In the genomic region with DNA sequence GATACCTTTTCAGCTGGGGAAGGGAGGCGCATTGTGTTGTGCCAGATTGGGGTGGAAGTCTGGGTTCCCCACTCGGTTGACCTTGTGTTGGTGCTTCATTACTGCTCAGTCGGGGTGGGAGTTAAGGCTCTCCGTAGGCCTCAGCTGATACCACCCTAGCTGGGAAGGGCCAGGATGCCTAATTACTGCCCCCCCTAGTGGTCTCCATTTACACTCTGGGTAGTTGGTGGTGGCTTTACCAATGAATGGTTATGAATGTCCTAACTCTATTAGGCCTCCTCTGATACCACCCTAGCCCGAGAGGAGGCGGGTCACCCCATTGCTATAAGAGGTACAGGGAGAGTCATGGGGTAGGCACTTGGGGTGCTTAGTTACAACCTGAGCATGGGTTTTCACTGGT, we compare ENCODE assay signal across 7 cellular contexts. TPM values are rescaled to one million over a fixed set of nuclear protein-coding genes. Genes with fewer than 3 reads are reported as not detected.
DNase-seq lines count a peak whose midpoint lies in the region; ATAC-seq, FAIRE-seq and TF ChIP-seq lines count a peak whose summit lies in the region.

No MANE protein-coding gene starts in this region.

- H3K4me3 Mint-ChIP-seq in neural progenitor cell = no peak overlapping the region

- H3K27me3 Mint-ChIP-seq in neural progenitor cell (ENCODE audit: insufficient read depth, low read depth) = no peaks in the 10 kb centered on the region

- H3K9me3 ChIP-seq in neural progenitor cell (ENCODE audit: low read depth) = no peaks in the 10 kb centered on the region
- H3K9me3 ChIP-seq in MG63 = no peaks in the 10 kb centered on the region

- no peak overlapping the region for H3K4me2 ChIP-seq in KMS-11
- H3K4me2 ChIP-seq in neural progenitor cell = no peak overlapping the region

- no peaks in the 10 kb centered on the region for H3K4me1 Mint-ChIP-seq in neural progenitor cell

- H3K27me3 ChIP-seq in KMS-11 (ENCODE audit: insufficient read depth, low read depth) (no peaks in the 10 kb centered on the region), bronchial epithelial cell (ENCODE audit: control insufficient read depth, insufficient read depth, low read length) (no peaks in the 10 kb centered on the region), neural progenitor cell (no peaks in the 10 kb centered on the region), MG63 (no peaks in the 10 kb centered on the region)

- no peaks in the 10 kb centered on the region for H4K20me1 ChIP-seq in KMS-11 (ENCODE audit: insufficient read depth)
- peaks cover 3% of the 10 kb centered on the region for H4K20me1 ChIP-seq in neural progenitor cell (ENCODE audit: low read depth)

- H3K36me3 Mint-ChIP-seq in neural progenitor cell = peaks cover 35% of the 10 kb centered on the region

- H3K36me3 ChIP-seq in KMS-11 (ENCODE audit: insufficient read depth) (peaks cover 15% of the 10 kb centered on the region; the same call in 1 of the 2 replicates), bronchial epithelial cell (ENCODE audit: control insufficient read depth, insufficient read depth, low read length) (no peaks in the 10 kb centered on the region), neural progenitor cell (peaks cover 24% of the 10 kb centered on the region), MG63 (peaks cover 54% of the 10 kb centered on the region)

- H3K27ac ChIP-seq in KMS-11 (no peak overlapping the region), neural progenitor cell (no peak overlapping the region)

- H2AFZ ChIP-seq in KMS-11 (ENCODE audit: low read depth) (no peak overlapping the region), neural progenitor cell (replicated peaks) (no peak overlapping the region)

- H3K4me1 ChIP-seq in KMS-11 (ENCODE audit: low read depth, poor library complexity, severe bottlenecking) (no peaks in the 10 kb centered on the region), neural progenitor cell (no peaks in the 10 kb centered on the region)

- peaks cover 16% of the 10 kb centered on the region; the same call in 1 of the 2 replicates for H3K79me2 ChIP-seq in KMS-11 (ENCODE audit: insufficient read depth, low read depth)
- H3K79me2 ChIP-seq in neural progenitor cell (ENCODE audit: low read depth) = peaks cover 68% of the 10 kb centered on the region

- TF ChIP-seq CTCF in GM10266 (IDR thresholded peaks at IDR 0.05; ENCODE audit: control insufficient read depth, insufficient read depth, low read depth, missing control alignments) (peak; percentile 16), KMS-11 (conservative IDR thresholded peaks at IDR 0.05; ENCODE audit: low read depth, low read length) (peak; percentile 62), bronchial epithelial cell (IDR thresholded peaks at IDR 0.05; ENCODE audit: insufficient read depth, low read length, severe bottlenecking) (peak; percentile 17), neural progenitor cell (IDR thresholded peaks at IDR 0.05) (peak; percentile 57)

- H3K9ac ChIP-seq in KMS-11 (no peak overlapping the region), neural progenitor cell (no peak overlapping the region)

- DNase-seq in GM10266 (ENCODE audit: extremely low spot score) = no peak
- no peak for DNase-seq in bronchial epithelial cell (ENCODE audit: low read depth)
- peak; percentile 61 for DNase-seq in neural progenitor cell (ENCODE audit: low spot score)
- no peak for DNase-seq in T-helper 1 cell
- DNase-seq in MG63 = no peak

- H3K4me3 ChIP-seq in KMS-11 (IDR thresholded peaks at IDR 0.05; ENCODE audit: insufficient read depth, low read depth, low read length) = no peak overlapping the region
- no peak overlapping the region for H3K4me3 ChIP-seq in bronchial epithelial cell (ENCODE audit: low read depth, low read length)
- no peak overlapping the region for H3K4me3 ChIP-seq in neural progenitor cell
- H3K4me3 ChIP-seq in MG63 = no peak overlapping the region

- no peak for FAIRE-seq in bronchial epithelial cell (lab: Jason Lieb, UNC)

- no peak for ATAC-seq in esophagus mucosa

- no peak overlapping the region for H3K27ac Mint-ChIP-seq in neural progenitor cell

- H3K9me3 Mint-ChIP-seq in neural progenitor cell = no peaks in the 10 kb centered on the region

- no peaks in the 10 kb centered on the region for H3F3A ChIP-seq in neural progenitor cell (ENCODE audit: low read depth)

RNA-seq across cellular contexts. Expression of a gene that starts 27.5 kb away (rescaled TPM):
- total RNA-seq in bronchial epithelial cell = 48.2 and 63.1 TPM in 2 replicates
- total RNA-seq in neural progenitor cell (ENCODE audit: low replicate concordance) = 86.6 and 87.2 TPM in 2 replicates
- 30.6 TPM for total RNA-seq in esophagus mucosa
- total RNA-seq in MG63 (2014; rRNA removed; shearing (Covaris generic); ENCODE audit: low replicate concordance) = 85.1 and 88.4 TPM in 2 replicates

RNA-seq across cellular contexts. Expression of a gene that starts 29.9 kb away (rescaled TPM):
- 13.7 and 14.1 TPM in 2 replicates for total RNA-seq in bronchial epithelial cell
- total RNA-seq in neural progenitor cell (ENCODE audit: low replicate concordance) = 44.2 and 64.9 TPM in 2 replicates
- 10.6 TPM for total RNA-seq in esophagus mucosa
- 18.6 and 39.0 TPM in 2 replicates for total RNA-seq in MG63 (2014; rRNA removed; shearing (Covaris generic); ENCODE audit: low replicate concordance)
